10 cellular contexts compared by ENCODE assay signal in genomic region chr12:92147491-92147890, GRCh38. TPM values are rescaled to one million over a fixed set of nuclear protein-coding genes. Genes with fewer than 3 reads are reported as not detected.
DNase-seq lines count a peak whose midpoint lies in the region; ATAC-seq, FAIRE-seq and TF ChIP-seq lines count a peak whose summit lies in the region.
"Had no signal": no experiment of that assay in that cellular context is flagged by ENCODE, and none has a peak within 500 bp of the region (broad histone marks: within the 10 kb centered on the region; RNA-seq: fewer than 3 reads in every experiment).

No MANE protein-coding gene starts in this region.

- peaks cover 35% of the 10 kb centered on the region for H3K79me2 ChIP-seq in hepatocyte

- H3K9me3 ChIP-seq in RWPE2 (ENCODE audit: severe bottlenecking) (no peaks in the 10 kb centered on the region), hepatocyte (ENCODE audit: low read depth) (no peaks in the 10 kb centered on the region)

- 24% methylated on average over 3 of the region's 3 CpGs for WGBS in hepatocyte (ENCODE audit: low lambda C conversion rate, missing lambda C conversion rate)

- TF ChIP-seq CTCF in RWPE2 (IDR thresholded peaks at IDR 0.05; ENCODE audit: poor library complexity, severe bottlenecking) (no peak), hepatocyte (IDR thresholded peaks at IDR 0.05; ENCODE audit: poor library complexity) (no peak)

- peak overlapping the region; percentile 99 for H3K27ac Mint-ChIP-seq in activated CD4-positive, alpha-beta T cell treated with anti-CD3 and anti-CD28 coated beads, Interleukin-2, amount 10 ng/mL, durations not matched to agents 24 days and 14 days
- H3K27ac Mint-ChIP-seq in stimulated activated memory B cell treated with anti-CD40 and anti-IgM and Interleukin-4, amounts not matched to agents 10 μg/mL and 1 μg/mL and 100 μg/mL, for 72 hours: peak overlapping the region; percentile 99

- H3K4me3 ChIP-seq in RWPE2 (ENCODE audit: severe bottlenecking): no peak overlapping the region
- H3K4me3 ChIP-seq in hepatocyte: peak overlapping the region; percentile 48

- ATAC-seq in RWPE2 (ENCODE audit: low read depth): no peak
- no peak for ATAC-seq in stimulated activated memory B cell treated with anti-CD40 and anti-IgM and Interleukin-4, amounts not matched to agents 10 μg/mL and 1 μg/mL and 100 μg/mL, for 72 hours
- no peak for ATAC-seq in HG02870 (IDR thresholded peaks at IDR 0.05; ENCODE audit: unreplicated experiment)

- peak overlapping the region; percentile 79 for H3K4me2 ChIP-seq in hepatocyte

- H3K4me1 Mint-ChIP-seq in activated CD4-positive, alpha-beta T cell treated with anti-CD3 and anti-CD28 coated beads, Interleukin-2, amount 10 ng/mL, durations not matched to agents 24 days and 14 days: peaks cover 28% of the 10 kb centered on the region
- H3K4me1 Mint-ChIP-seq in stimulated activated memory B cell treated with anti-CD40 and anti-IgM and Interleukin-4, amounts not matched to agents 10 μg/mL and 1 μg/mL and 100 μg/mL, for 72 hours: peaks cover 34% of the 10 kb centered on the region

- no peaks in the 10 kb centered on the region for H3K9me2 ChIP-seq in hepatocyte (replicated peaks; ENCODE audit: insufficient read depth)

- peaks cover 50% of the 10 kb centered on the region for H3K36me3 Mint-ChIP-seq in activated CD4-positive, alpha-beta T cell treated with anti-CD3 and anti-CD28 coated beads, Interleukin-2, amount 10 ng/mL, durations not matched to agents 24 days and 14 days (ENCODE audit: low read depth)
- peaks cover 83% of the 10 kb centered on the region for H3K36me3 Mint-ChIP-seq in stimulated activated memory B cell treated with anti-CD40 and anti-IgM and Interleukin-4, amounts not matched to agents 10 μg/mL and 1 μg/mL and 100 μg/mL, for 72 hours

- DNase-seq in activated CD4-positive, alpha-beta T cell treated with anti-CD3 and anti-CD28 coated beads, Interleukin-2, amount 10 ng/mL, durations not matched to agents 24 days and 14 days: peak; percentile 62
- no peak for DNase-seq in activated CD4-positive, alpha-beta T cell treated with anti-CD3 and anti-CD28 coated beads, Interleukin-2, amount 50 U/mL, for 1 hour
- DNase-seq in RWPE2 (ENCODE audit: low spot score) (no peak), hepatocyte (ENCODE audit: low spot score) (no peak), HTR-8/SVneo (ENCODE audit: insufficient read length, low spot score) (no peak), Kasumi-1 (lab: John Stamatoyannopoulos, UW) (no peak)
- DNase-seq: small intestine had no signal

- intact Hi-C loops in activated CD4-positive, alpha-beta T cell treated with anti-CD3 and anti-CD28 coated beads, Interleukin-2, amount 10 ng/mL, durations not matched to agents 24 days and 14 days (cut with micrococcal nuclease): loop anchor here (2.0 to 5.0 kb wide), 8 partner anchors 71 to 780 kb away; partner anchors contain the start of gene EEA1

- peak overlapping the region; percentile 99 for H3K4me3 Mint-ChIP-seq in activated CD4-positive, alpha-beta T cell treated with anti-CD3 and anti-CD28 coated beads, Interleukin-2, amount 10 ng/mL, durations not matched to agents 24 days and 14 days
- peak overlapping the region; percentile 95 for H3K4me3 Mint-ChIP-seq in stimulated activated memory B cell treated with anti-CD40 and anti-IgM and Interleukin-4, amounts not matched to agents 10 μg/mL and 1 μg/mL and 100 μg/mL, for 72 hours

- peaks cover 27% of the 10 kb centered on the region for H4K20me1 ChIP-seq in hepatocyte (ENCODE audit: insufficient read depth, poor library complexity, severe bottlenecking)

- H3K27me3 Mint-ChIP-seq in activated CD4-positive, alpha-beta T cell treated with anti-CD3 and anti-CD28 coated beads, Interleukin-2, amount 10 ng/mL, durations not matched to agents 24 days and 14 days: no peaks in the 10 kb centered on the region
- H3K27me3 Mint-ChIP-seq in stimulated activated memory B cell treated with anti-CD40 and anti-IgM and Interleukin-4, amounts not matched to agents 10 μg/mL and 1 μg/mL and 100 μg/mL, for 72 hours: no peaks in the 10 kb centered on the region

- H3K27me3 ChIP-seq in RWPE2 (ENCODE audit: insufficient read depth, poor library complexity, severe bottlenecking) (no peaks in the 10 kb centered on the region), hepatocyte (no peaks in the 10 kb centered on the region)

- no peak for FAIRE-seq in HTR-8/SVneo (lab: Jason Lieb, UNC)
- FAIRE-seq: small intestine had no signal

- peak overlapping the region; percentile 24 for H2AFZ ChIP-seq in hepatocyte

- H3K4me1 ChIP-seq in RWPE2 (ENCODE audit: insufficient read depth, poor library complexity, severe bottlenecking): peaks cover 4% of the 10 kb centered on the region
- H3K4me1 ChIP-seq in hepatocyte (ENCODE audit: insufficient read depth): peaks cover 8% of the 10 kb centered on the region

- peak overlapping the region; percentile 95 for H3K27ac ChIP-seq in RWPE2 (ENCODE audit: poor library complexity, severe bottlenecking)
- H3K27ac ChIP-seq in hepatocyte: peak overlapping the region; percentile 91
- H3K27ac ChIP-seq: C4-2B had no signal

- H3K36me3 ChIP-seq in RWPE2 (ENCODE audit: low read depth) (peaks cover 24% of the 10 kb centered on the region), hepatocyte (replicated peaks; ENCODE audit: insufficient read depth, low read depth) (peaks cover 12% of the 10 kb centered on the region)

- no peaks in the 10 kb centered on the region for H3K9me3 Mint-ChIP-seq in activated CD4-positive, alpha-beta T cell treated with anti-CD3 and anti-CD28 coated beads, Interleukin-2, amount 10 ng/mL, durations not matched to agents 24 days and 14 days
- H3K9me3 Mint-ChIP-seq in stimulated activated memory B cell treated with anti-CD40 and anti-IgM and Interleukin-4, amounts not matched to agents 10 μg/mL and 1 μg/mL and 100 μg/mL, for 72 hours: peaks cover 3% of the 10 kb centered on the region

RNA-seq across cellular contexts. Expression of gene BTG1, which starts 1.8 kb away (rescaled TPM):
- total RNA-seq in activated CD4-positive, alpha-beta T cell treated with anti-CD3 and anti-CD28 coated beads, Interleukin-2, amount 10 ng/mL, durations not matched to agents 24 days and 14 days: 84.2 and 90.8 TPM in 2 replicates
- 61.2 and 72.0 TPM in 2 replicates for total RNA-seq in hepatocyte
- polyA plus RNA-seq in hepatocyte: 146 and 160 TPM in 2 replicates
